1 cellular context compared by ENCODE assay signal in genomic region chr14:52049721-52050588, GRCh38.
TF ChIP-seq lines count a peak whose summit lies in the region.

No MANE protein-coding gene starts in this region.

TF ChIP-seq in HepG2, 621 proteins besides CTCF, POLR2A, EP300 and RAD21:
- TF ChIP-seq ZNF33A (CRISPR knock-in tag; IDR thresholded peaks at IDR 0.05; ENCODE audit: borderline replicate concordance) (no peak), ARID5B (CRISPR knock-in tag; IDR thresholded peaks at IDR 0.05) (0 out of 2 replicates have a peak, but pooled peaks have one; percentile 11), HNF4A (CRISPR knock-in tag; IDR thresholded peaks at IDR 0.05) (peak; percentile 65)
